1 cellular context compared by ENCODE assay signal in genomic region chr12:71349950-71350349, GRCh38.
TF ChIP-seq lines count a peak whose summit lies in the region.

No MANE protein-coding gene starts in this region.

TF ChIP-seq in K562, 482 proteins besides CTCF, POLR2A, EP300 and RAD21 (continued from another document):
- TF ChIP-seq ZNF277 (CRISPR knock-in tag; IDR thresholded peaks at IDR 0.05; ENCODE audit: borderline replicate concordance) (no peak), ZBTB12 (CRISPR knock-in tag; IDR thresholded peaks at IDR 0.05) (no peak), MYC (IDR thresholded peaks at IDR 0.05; ENCODE audit: low read depth, low read length) (no peak), MYC (CRISPR knock-in tag; IDR thresholded peaks at IDR 0.05; ENCODE audit: borderline replicate concordance, low read depth) (no peak), MXD1 (CRISPR knock-in tag; IDR thresholded peaks at IDR 0.05; ENCODE audit: borderline replicate concordance, poor library complexity, severe bottlenecking) (no peak), DIDO1 (tag; IDR thresholded peaks at IDR 0.05; ENCODE audit: low read depth) (no peak), ZNF444 (CRISPR knock-in tag; IDR thresholded peaks at IDR 0.05) (no peak), RBM34 (IDR thresholded peaks at IDR 0.05; ENCODE audit: borderline replicate concordance, insufficient read depth, low read length) (no peak), ZBTB5 (IDR thresholded peaks at IDR 0.05) (no peak), ZBTB9 (CRISPR knock-in tag; IDR thresholded peaks at IDR 0.05) (no peak), RFX5 (IDR thresholded peaks at IDR 0.05; ENCODE audit: low read depth, low read length) (no peak), ZNF263 (CRISPR knock-in tag; IDR thresholded peaks at IDR 0.05; ENCODE audit: borderline replicate concordance) (no peak)
TF ChIP-seq in K562: peak in this region for 0.
